ENCODE assay signal across 20 cellular contexts in genomic region chr21:26096972-26097371, GRCh38.
"Had no signal": no experiment of that assay in that cellular context is flagged by ENCODE, and none has a peak within 500 bp of the region (broad histone marks: within the 10 kb centered on the region; RNA-seq: fewer than 3 reads in every experiment).

No MANE protein-coding gene starts in this region.

- H3K4me1 Mint-ChIP-seq: activated CD4-positive, alpha-beta T cell treated with anti-CD3 and anti-CD28 coated beads for 36 hours; activated T-helper 17 cell treated with anti-CD3 and anti-CD28 coated beads, Interleukin-2, amount 50 U/mL, for 72 hours; stimulated activated effector memory CD8-positive, alpha-beta T cell treated with anti-CD3 and anti-CD28 coated beads, Interleukin-12 subunit alpha, Interleukin-12 subunit beta, amount 100 ng/mL, for 72 hours had no signal

- H3K27me3 Mint-ChIP-seq: activated CD4-positive, alpha-beta memory T cell treated with anti-CD3 and anti-CD28 coated beads for 36 hours; activated CD4-positive, alpha-beta T cell treated with anti-CD3 and anti-CD28 coated beads for 36 hours; activated T-helper 17 cell treated with anti-CD3 and anti-CD28 coated beads, Interleukin-2, amount 50 U/mL, for 72 hours had no signal

- H3K9me3 Mint-ChIP-seq: activated CD4-positive, alpha-beta memory T cell treated with anti-CD3 and anti-CD28 coated beads for 36 hours; activated T-helper 17 cell treated with anti-CD3 and anti-CD28 coated beads, Interleukin-2, amount 50 U/mL, for 72 hours; neural crest cell; stimulated activated effector memory CD8-positive, alpha-beta T cell treated with anti-CD3 and anti-CD28 coated beads, Interleukin-12 subunit alpha, Interleukin-12 subunit beta, amount 100 ng/mL, for 72 hours had no signal

- H3K4me3 Mint-ChIP-seq: activated CD4-positive, alpha-beta memory T cell treated with anti-CD3 and anti-CD28 coated beads for 36 hours; activated CD4-positive, alpha-beta T cell treated with anti-CD3 and anti-CD28 coated beads for 36 hours; activated T-helper 17 cell treated with anti-CD3 and anti-CD28 coated beads, Interleukin-2, amount 50 U/mL, for 72 hours; neural crest cell; stimulated activated effector memory CD8-positive, alpha-beta T cell treated with anti-CD3 and anti-CD28 coated beads, Interleukin-12 subunit alpha, Interleukin-12 subunit beta, amount 100 ng/mL, for 72 hours had no signal

- DNase-seq: activated CD4-positive, alpha-beta memory T cell treated with anti-CD3 and anti-CD28 coated beads for 36 hours; activated CD4-positive, alpha-beta T cell treated with anti-CD3 and anti-CD28 coated beads for 36 hours; activated naive CD4-positive, alpha-beta T cell; activated T-cell treated with anti-CD3 and anti-CD28 coated beads, Interleukin-2, amount 50 U/mL, for 1 hour; brain microvascular endothelial cell; central memory CD4-positive, alpha-beta T cell; dorsolateral prefrontal cortex; kidney; right cardiac atrium; stimulated activated CD4-positive, alpha-beta T cell treated with anti-CD3 and anti-CD28 coated beads, Interleukin-15, amount 100 ng/mL, for 24 hours; stimulated activated CD4-positive, alpha-beta T cell treated with anti-CD3 and anti-CD28 coated beads, Interleukin-4, amount 100 ng/mL, for 24 hours; SW 1271; T-helper 2 cell had no signal

- H3K36me3 ChIP-seq: brain microvascular endothelial cell, prostate gland had no signal

- H3K4me1 ChIP-seq: prostate gland had no signal

- H3K27ac ChIP-seq: brain microvascular endothelial cell, epithelial cell of prostate, prostate gland had no signal

- H3K27ac Mint-ChIP-seq: activated CD4-positive, alpha-beta memory T cell treated with anti-CD3 and anti-CD28 coated beads for 36 hours; activated CD4-positive, alpha-beta T cell treated with anti-CD3 and anti-CD28 coated beads for 36 hours; activated T-helper 17 cell treated with anti-CD3 and anti-CD28 coated beads, Interleukin-2, amount 50 U/mL, for 72 hours; stimulated activated effector memory CD8-positive, alpha-beta T cell treated with anti-CD3 and anti-CD28 coated beads, Interleukin-12 subunit alpha, Interleukin-12 subunit beta, amount 100 ng/mL, for 72 hours had no signal

- H3K27me3 ChIP-seq: brain microvascular endothelial cell, dorsolateral prefrontal cortex had no signal

- H3K4me3 ChIP-seq: dorsolateral prefrontal cortex, lung, prostate gland had no signal

- H3K9me3 ChIP-seq: prostate gland had no signal

- ATAC-seq: activated CD4-positive, alpha-beta T cell treated with anti-CD3 and anti-CD28 coated beads for 36 hours; activated T-helper 17 cell treated with anti-CD3 and anti-CD28 coated beads, Interleukin-2, amount 50 U/mL, for 72 hours; left lobe of liver; right cardiac atrium; stimulated activated effector memory CD8-positive, alpha-beta T cell treated with anti-CD3 and anti-CD28 coated beads, Interleukin-12 subunit alpha, Interleukin-12 subunit beta, amount 100 ng/mL, for 72 hours had no signal

- H3K36me3 Mint-ChIP-seq: activated CD4-positive, alpha-beta memory T cell treated with anti-CD3 and anti-CD28 coated beads for 36 hours; stimulated activated effector memory CD8-positive, alpha-beta T cell treated with anti-CD3 and anti-CD28 coated beads, Interleukin-12 subunit alpha, Interleukin-12 subunit beta, amount 100 ng/mL, for 72 hours had no signal
